In genomic region chr1:228464487-228464983, GRCh38 we compare ENCODE assay signal across 8 cellular contexts. TPM values are rescaled to one million over a fixed set of nuclear protein-coding genes. Genes with fewer than 3 reads are reported as not detected.
A peak's percentile ranks its signal among the peaks of the same experiment; 100 is the strongest.
DNase-seq lines count a peak whose midpoint lies in the region; TF ChIP-seq lines count a peak whose summit lies in the region.

No MANE protein-coding gene starts in this region.

- no peak overlapping the region for H3T11ph ChIP-seq in H9 (ENCODE audit: low read length)

- no peaks in the 10 kb centered on the region for H3K79me1 ChIP-seq in H9 (ENCODE audit: insufficient read depth, low read depth, low read length, poor library complexity, severe bottlenecking)

- H3K4me1 ChIP-seq in H9 (ENCODE audit: insufficient read depth, low read length): no peaks in the 10 kb centered on the region

- no peak overlapping the region for H2AFZ ChIP-seq in H9 (ENCODE audit: low read length)

- H2BK120ac ChIP-seq in H9 (ENCODE audit: low read depth, low read length, poor library complexity, severe bottlenecking): no peak overlapping the region

- H4K20me1 ChIP-seq in H9 (ENCODE audit: control insufficient read depth, insufficient read depth, insufficient read length): no peaks in the 10 kb centered on the region

- H3K4me3 ChIP-seq in choroid plexus epithelial cell (ENCODE audit: low read depth, low read length): peak overlapping the region; percentile 51

- TF ChIP-seq CTCF in H9 (conservative IDR thresholded peaks at IDR 0.05) (no peak), choroid plexus epithelial cell (conservative IDR thresholded peaks at IDR 0.05; ENCODE audit: low read depth, low read length) (no peak)

- peak overlapping the region; percentile 92 for H3K4me2 ChIP-seq in H9 (ENCODE audit: insufficient read depth, insufficient read length, low read length)

- no peaks in the 10 kb centered on the region; a peak in 1 of 5 replicates for H3K9me3 Mint-ChIP-seq in H9

- H2BK20ac ChIP-seq in H9 (ENCODE audit: low read depth, low read length, poor library complexity, severe bottlenecking): no peak overlapping the region

- no peak overlapping the region for H3K23ac ChIP-seq in H9 (ENCODE audit: insufficient read length, low read depth, low read length)

- no peak overlapping the region for H3K18ac ChIP-seq in H9 (ENCODE audit: insufficient read length, low read depth, low read length)

- H2BK15ac ChIP-seq in H9 (ENCODE audit: low read depth, low read length): no peak overlapping the region

- H4K91ac ChIP-seq in H9 (ENCODE audit: insufficient read length, low read depth, low read length): no peak overlapping the region

- peaks cover 8% of the 10 kb centered on the region for H3K23me2 ChIP-seq in H9 (ENCODE audit: insufficient read length, low read depth, low read length, poor library complexity, severe bottlenecking)

- whole genome bisulfite sequencing in H9 (ENCODE audit: extremely low coverage, insufficient read length, low lambda C conversion rate): no CpG with 5 or more reads among the region's 33 CpGs

- no peak overlapping the region for H4K5ac ChIP-seq in H9 (ENCODE audit: insufficient read length, low read depth, low read length)

- no peak overlapping the region for H2BK5ac ChIP-seq in H9 (ENCODE audit: insufficient read length, low read length)

- no peak overlapping the region for H3K14ac ChIP-seq in H9 (ENCODE audit: insufficient read depth, low read length)

- no peak overlapping the region for H2AK5ac ChIP-seq in H9 (ENCODE audit: insufficient read length, low read length)

- H3K27ac ChIP-seq in H9 (ENCODE audit: insufficient read length, low read depth, low read length): no peak overlapping the region

- H4K8ac ChIP-seq in H9 (replicated peaks; ENCODE audit: insufficient read length, low read depth, low read length): no peak overlapping the region

- H2BK12ac ChIP-seq in H9 (ENCODE audit: insufficient read length, low read depth, low read length): no peak overlapping the region

- peaks cover 16 to 37% of the 10 kb centered on the region in 2 experiments for H3K4me1 Mint-ChIP-seq in H9

- H3K27me3 ChIP-seq in H9 (ENCODE audit: insufficient read depth, low read length): peaks cover 25% of the 10 kb centered on the region; the same call in 1 of the 2 replicates

- DNase-seq in GDM1 (lab: John Stamatoyannopoulos, UW) (peak; percentile 60), H9 (peak; percentile 94), NCI-H146 (lab: John Stamatoyannopoulos, UW) (peak; percentile 90), choroid plexus epithelial cell (ENCODE audit: low read depth) (peak; percentile 89), left kidney (ENCODE audit: low read depth, low spot score) (peak; percentile 98), DMS53 (lab: John Stamatoyannopoulos, UW) (no peak)
- peak; percentile 82 to 83 for DNase-seq in activated CD4-positive, alpha-beta T cell treated with anti-CD3 and anti-CD28 coated beads for 4 hours
- DNase-seq in stimulated activated CD4-positive, alpha-beta T cell treated with anti-CD3 and anti-CD28 coated beads, Interleukin-4, amount 100 ng/mL, for 48 hours (ENCODE audit: low read depth in 2 of 2): peak; percentile 77 to 82

- no peaks in the 10 kb centered on the region for H3K9me3 ChIP-seq in H9 (ENCODE audit: control insufficient read depth, low read depth, low read length)

- no peaks in the 10 kb centered on the region for H3K36me3 Mint-ChIP-seq in H9 (ENCODE audit: insufficient read depth in 1 of 3, low read depth in 3 of 3)

- H3K27me3 Mint-ChIP-seq in H9 (ENCODE audit: low read depth): peaks cover 96% of the 10 kb centered on the region

- H3K27ac Mint-ChIP-seq in H9: peak overlapping the region; percentile 47 to 97 (median 93); a peak in 5 of 7 replicates

- H3K4me3 Mint-ChIP-seq in H9: peak overlapping the region; percentile 68 to 92

- no peak overlapping the region for H3K4ac ChIP-seq in H9 (ENCODE audit: low read depth, low read length)

- no peaks in the 10 kb centered on the region for H3K79me2 ChIP-seq in H9 (ENCODE audit: insufficient read depth, low read length)

- no peak overlapping the region for H3K56ac ChIP-seq in H9 (ENCODE audit: insufficient read length, low read depth, low read length)

- no peak overlapping the region for H3K9ac ChIP-seq in H9 (ENCODE audit: extremely low read depth, insufficient read length, low read length)

RNA-seq across cellular contexts. Expression of gene RNF187, which starts 22.6 kb away (rescaled TPM):
- 63.4 and 67.2 TPM in 2 replicates for total RNA-seq in H9 (2021)

RNA-seq across cellular contexts. Expression of gene TRIM17, which starts 47.9 kb away (rescaled TPM):
- 2.8 TPM in 2 replicates for total RNA-seq in H9 (2021)

RNA-seq across cellular contexts. Expression of gene TRIM11, which starts 57.9 kb away (rescaled TPM):
- 38.1 and 41.4 TPM in 2 replicates for total RNA-seq in H9 (2021)
